8 cellular contexts compared by ENCODE assay signal in genomic region chr11:353315-353857, GRCh38. TPM values are rescaled to one million over a fixed set of nuclear protein-coding genes. Genes with fewer than 3 reads are reported as not detected.
DNase-seq lines count a peak whose midpoint lies in the region; ATAC-seq and TF ChIP-seq lines count a peak whose summit lies in the region.

No MANE protein-coding gene starts in this region.

- no TSS peak for BruUV-seq in OCI-LY7 (replicated peaks; lab: Mats Ljungman, UMichigan)

- H3K27ac ChIP-seq in OCI-LY7 (ENCODE audit: low read depth, low read length, poor library complexity, severe bottlenecking): peak overlapping the region; percentile 26

- no peak for ATAC-seq in natural killer cell treated with Interleukin-12 subunit alpha and Interleukin-12 subunit beta and Interleukin-15 and Interleukin-18, amount 100 ng/mL, for 72 hours

- peak overlapping the region; percentile 27; the same call in 1 of the 2 replicates for H2AFZ ChIP-seq in OCI-LY7 (ENCODE audit: low read length)

- intact Hi-C loops in OCI-LY7 (cut with micrococcal nuclease; ENCODE audit: unreplicated experiment): no loop called here

- peaks cover 37 to 38% of the 10 kb centered on the region in 2 donors for H3K4me1 Mint-ChIP-seq in natural killer cell treated with Interleukin-12 subunit alpha and Interleukin-12 subunit beta and Interleukin-15 and Interleukin-18, amount 100 ng/mL, for 72 hours (ENCODE audit: low read depth in 2 of 2)

- H3K4me2 ChIP-seq in OCI-LY7 (ENCODE audit: low read length): no peak overlapping the region

- H3K4me1 ChIP-seq in OCI-LY7 (ENCODE audit: insufficient read depth, low read length, poor library complexity, severe bottlenecking): peaks cover 66% of the 10 kb centered on the region

- H3K9me2 ChIP-seq in OCI-LY7 (ENCODE audit: insufficient read depth, low read length): no peaks in the 10 kb centered on the region

- POLR2A ChIA-PET in OCI-LY7 (lab: Charles Lee): interaction anchor here (1.0 kb wide), 1 partner anchor 23 kb away, joined by 3 read pairs; no protein-coding TSS in a partner anchor

- peak; percentile 91 for DNase-seq in AG09319 (ENCODE audit: extremely low read depth, low read depth)
- no peak for DNase-seq in OCI-LY7 (ENCODE audit: low spot score)
- peak; percentile 92 for DNase-seq in fibroblast of gingiva (ENCODE audit: low read depth)
- DNase-seq in natural killer cell treated with Interleukin-12 subunit alpha and Interleukin-12 subunit beta and Interleukin-15 and Interleukin-18, amount 100 ng/mL, for 72 hours (ENCODE audit: low spot score): no peak
- no peak for DNase-seq in NK-92 treated with Interleukin-12 subunit alpha and Interleukin-12 subunit beta, amount 100 ng/mL, for 24 hours (lab: John Stamatoyannopoulos, UW)
- DNase-seq in stimulated activated naive CD4-positive, alpha-beta T cell (lab: John Stamatoyannopoulos, UW): no peak
- no peak for DNase-seq in GM20000 (ENCODE audit: low spot score)
- DNase-seq in LoVo (ENCODE audit: low spot score): no peak

- no peaks in the 10 kb centered on the region for H3K36me3 Mint-ChIP-seq in natural killer cell treated with Interleukin-12 subunit alpha and Interleukin-12 subunit beta and Interleukin-15 and Interleukin-18, amount 100 ng/mL, for 72 hours

- H3K9me3 Mint-ChIP-seq in natural killer cell treated with Interleukin-12 subunit alpha and Interleukin-12 subunit beta and Interleukin-15 and Interleukin-18, amount 100 ng/mL, for 72 hours: no peaks in the 10 kb centered on the region

- CTCF ChIA-PET in OCI-LY7 (lab: Charles Lee; ENCODE audit: unreplicated experiment): interaction anchor here (0.8 kb wide), 1 partner anchor 36 kb away, joined by 3 read pairs; no protein-coding TSS in a partner anchor

- TF ChIP-seq CTCF in AG09319 (IDR thresholded peaks at IDR 0.05; ENCODE audit: low read depth, low read length): no peak
- TF ChIP-seq CTCF in OCI-LY7 (conservative IDR thresholded peaks at IDR 0.05; ENCODE audit: low read length): no peak
- TF ChIP-seq CTCF in GM20000 (IDR thresholded peaks at IDR 0.05; ENCODE audit: extremely low read depth, missing control alignments): no peak

- H3K79me2 ChIP-seq in OCI-LY7 (ENCODE audit: insufficient read depth, low read depth, low read length): no peaks in the 10 kb centered on the region

- no peak overlapping the region for H3K4me3 ChIP-seq in OCI-LY7 (ENCODE audit: low read depth, low read length, poor library complexity, severe bottlenecking)

- H3K4me3 Mint-ChIP-seq in natural killer cell treated with Interleukin-12 subunit alpha and Interleukin-12 subunit beta and Interleukin-15 and Interleukin-18, amount 100 ng/mL, for 72 hours: peak overlapping the region; percentile 35

- no peaks in the 10 kb centered on the region for H3K9me3 ChIP-seq in OCI-LY7 (ENCODE audit: low read length)

- H3K36me3 ChIP-seq in OCI-LY7 (ENCODE audit: insufficient read depth, low read length): no peaks in the 10 kb centered on the region

- H3K27me3 Mint-ChIP-seq in natural killer cell treated with Interleukin-12 subunit alpha and Interleukin-12 subunit beta and Interleukin-15 and Interleukin-18, amount 100 ng/mL, for 72 hours: no peaks in the 10 kb centered on the region

- H4K20me1 ChIP-seq in OCI-LY7 (ENCODE audit: insufficient read depth, low read length): no peaks in the 10 kb centered on the region

- peak overlapping the region in 1 of 2 donors; percentile 40 for H3K27ac Mint-ChIP-seq in natural killer cell treated with Interleukin-12 subunit alpha and Interleukin-12 subunit beta and Interleukin-15 and Interleukin-18, amount 100 ng/mL, for 72 hours

RNA-seq across cellular contexts. Expression of gene B4GALNT4, which starts 15.9 kb away (rescaled TPM):
- not detected in 2 replicates for total RNA-seq in OCI-LY7 (2014; rRNA removed; shearing (Covaris generic))
- total RNA-seq in OCI-LY7 (2022): not detected in 2 replicates
- total RNA-seq in natural killer cell treated with Interleukin-12 subunit alpha and Interleukin-12 subunit beta and Interleukin-15 and Interleukin-18, amount 100 ng/mL, for 72 hours: under 1 TPM in 1 of 2 donors, not detected in 1; 0.50 TPM

RNA-seq across cellular contexts. Expression of gene IFITM3, which starts 32.7 kb away (rescaled TPM):
- 0.95 and 1.5 TPM in 2 replicates for total RNA-seq in OCI-LY7 (2014; rRNA removed; shearing (Covaris generic))
- total RNA-seq in OCI-LY7 (2022): 1.5 and 2.2 TPM in 2 replicates
- 10 to 100 TPM; 28.2 to 29.8 TPM for total RNA-seq in natural killer cell treated with Interleukin-12 subunit alpha and Interleukin-12 subunit beta and Interleukin-15 and Interleukin-18, amount 100 ng/mL, for 72 hours

RNA-seq across cellular contexts. Expression of gene IFITM1, which starts 39.5 kb away (rescaled TPM):
- 30.3 and 36.4 TPM in 2 replicates for total RNA-seq in OCI-LY7 (2014; rRNA removed; shearing (Covaris generic))
- total RNA-seq in OCI-LY7 (2022): 72.4 TPM in 2 replicates
- total RNA-seq in natural killer cell treated with Interleukin-12 subunit alpha and Interleukin-12 subunit beta and Interleukin-15 and Interleukin-18, amount 100 ng/mL, for 72 hours: 10 to 100 TPM; 58.1 to 71.0 TPM

RNA-seq across cellular contexts. Expression of gene PKP3, which starts 40.6 kb away (rescaled TPM):
- total RNA-seq in OCI-LY7 (2014; rRNA removed; shearing (Covaris generic)): not detected in 2 replicates
- not detected in 2 replicates for total RNA-seq in OCI-LY7 (2022)
- not detected for total RNA-seq in natural killer cell treated with Interleukin-12 subunit alpha and Interleukin-12 subunit beta and Interleukin-15 and Interleukin-18, amount 100 ng/mL, for 72 hours

RNA-seq across cellular contexts. Expression of gene IFITM2, which starts 45.8 kb away (rescaled TPM):
- 9.5 and 22.1 TPM in 2 replicates for total RNA-seq in OCI-LY7 (2014; rRNA removed; shearing (Covaris generic))
- total RNA-seq in OCI-LY7 (2022): 110 and 117 TPM in 2 replicates
- total RNA-seq in natural killer cell treated with Interleukin-12 subunit alpha and Interleukin-12 subunit beta and Interleukin-15 and Interleukin-18, amount 100 ng/mL, for 72 hours: 100 to 1,000 TPM in 1 of 2 donors, 10 to 100 TPM in 1; 87.9 to 171 TPM

Comparison
In these comparisons a context has a peak if more than half of its experiments do, and no peak if none do; other contexts are left out.
1. DNase-seq: peak in AG09319 (single experiment) and fibroblast of gingiva (single experiment); none in OCI-LY7 (single experiment), natural killer cell treated with Interleukin-12 subunit alpha and Interleukin-12 subunit beta and Interleukin-15 and Interleukin-18, amount 100 ng/mL, for 72 hours (single experiment), NK-92 treated with Interleukin-12 subunit alpha and Interleukin-12 subunit beta, amount 100 ng/mL, for 24 hours (single experiment), stimulated activated naive CD4-positive, alpha-beta T cell (0 of 6), GM20000 (single experiment) and LoVo (single experiment).
2. RNA of gene IFITM3, which starts 32.7 kb away (total RNA-seq): 28.2 to 29.8 TPM in natural killer cell treated with Interleukin-12 subunit alpha and Interleukin-12 subunit beta and Interleukin-15 and Interleukin-18, amount 100 ng/mL, for 72 hours; 0.95 to 2.2 TPM in OCI-LY7; every median in the first group is over 4 times any median in the second.